In genomic region chrX:55908685-55909212, GRCh38 we compare ENCODE assay signal across 8 cellular contexts.
DNase-seq lines count a peak whose midpoint lies in the region; ATAC-seq, FAIRE-seq and TF ChIP-seq lines count a peak whose summit lies in the region.

No MANE protein-coding gene starts in this region.

- intact Hi-C loops in mammary epithelial cell (cut with micrococcal nuclease) (loop anchor here (10.0 kb wide), 1 partner anchor 326 kb away; the partner anchor contains the start of gene KLF8), kidney (cut with DNase I) (no loop called here)

- H3K4me2 ChIP-seq in OCI-LY1 (ENCODE audit: low read length): peak overlapping the region; percentile 96
- H3K4me2 ChIP-seq in mammary epithelial cell (ENCODE audit: insufficient read depth, low read depth, low read length): peak overlapping the region; percentile 52

- H3K27me3 ChIP-seq in OCI-LY1 (ENCODE audit: insufficient read depth, low read length) (no peaks in the 10 kb centered on the region), mammary epithelial cell (ENCODE audit: insufficient read depth, low read length) (no peaks in the 10 kb centered on the region)

- H3K9me2 ChIP-seq in OCI-LY1 (ENCODE audit: low read depth, low read length): no peaks in the 10 kb centered on the region

- H3K27ac ChIP-seq in OCI-LY1 (ENCODE audit: low read depth, low read length, poor library complexity, severe bottlenecking) (peak overlapping the region; percentile 24), mammary epithelial cell (ENCODE audit: insufficient read depth, low read depth, low read length) (no peak overlapping the region), kidney (ENCODE audit: low read depth in 2 of 2, low read length in 2 of 2) (peak overlapping the region; percentile 57 to 69)

- FAIRE-seq in kidney (lab: Jason Lieb, UNC): no peak

- BruUV-seq in mammary epithelial cell (replicated peaks; lab: Mats Ljungman, UMichigan): no TSS peak

- DNase-seq in NCI-H82 (lab: John Stamatoyannopoulos, UW) (peak; percentile 12), NCI-H82 treated with DMSO at 0.1 percent for 48 hours (lab: John Stamatoyannopoulos, UW; ENCODE audit: unreplicated experiment) (no peak), mammary epithelial cell (peak; percentile 20), kidney (peak; percentile 27)
- DNase-seq in stimulated activated CD4-positive, alpha-beta T cell treated with anti-CD3 and anti-CD28 coated beads, Interleukin-4, amount 100 ng/mL, for 1 hour: peak; percentile 1

- no peaks in the 10 kb centered on the region for H4K20me1 ChIP-seq in OCI-LY1 (ENCODE audit: insufficient read depth, low read length)
- H4K20me1 ChIP-seq in mammary epithelial cell (ENCODE audit: insufficient read depth, low read length): no peaks in the 10 kb centered on the region

- CTCF ChIA-PET in mammary epithelial cell (lab: Charles Lee; ENCODE audit: low non-redundant PET): no interaction called here

- WGBS in mammary epithelial cell (ENCODE audit: low coverage, missing lambda C conversion rate): 14% methylated on average over 14 of the region's 18 CpGs

- in situ Hi-C loops in mammary epithelial cell (cut with MboI; ENCODE audit: low sequenced_read_pairs in 2 of 2): no loop called here

- TF ChIP-seq CTCF in OCI-LY1 (IDR thresholded peaks at IDR 0.05; ENCODE audit: low read length): no peak
- no peak for TF ChIP-seq CTCF in mammary epithelial cell (conservative IDR thresholded peaks at IDR 0.05 in 1 of 2, IDR thresholded peaks at IDR 0.05 in 1 of 2; ENCODE audit: extremely low read depth in 1 of 2, insufficient read depth in 1 of 2, low read depth in 1 of 2, low read length in 2 of 2)
- TF ChIP-seq CTCF in kidney (IDR thresholded peaks at IDR 0.05; ENCODE audit: borderline replicate concordance, extremely low read depth, insufficient read depth): no peak

- peaks cover 5% of the 10 kb centered on the region for H3K4me1 ChIP-seq in OCI-LY1 (ENCODE audit: insufficient read depth, low read length, severe bottlenecking)
- no peaks in the 10 kb centered on the region for H3K4me1 ChIP-seq in mammary epithelial cell (ENCODE audit: insufficient read depth, low read length)
- H3K4me1 ChIP-seq in kidney (ENCODE audit: control insufficient read depth in 1 of 2, insufficient read depth in 1 of 2, low read depth in 1 of 2, low read length in 2 of 2): peaks cover 0 to 2% of the 10 kb centered on the region in 2 donors

- ATAC-seq in HG02623 (IDR thresholded peaks at IDR 0.05; ENCODE audit: unreplicated experiment) (peak; percentile 45), GM18858 (IDR thresholded peaks at IDR 0.05; ENCODE audit: unreplicated experiment) (no peak)

- dilution Hi-C loops in mammary epithelial cell (cut with HindIII; ENCODE audit: low sequenced_read_pairs): no loop called here

- H3K4me3 ChIP-seq in OCI-LY1 (ENCODE audit: low read depth, low read length, poor library complexity, severe bottlenecking) (peak overlapping the region; percentile 90), mammary epithelial cell (replicated peaks in 1 of 3; ENCODE audit: insufficient read depth in 1 of 3, low read depth in 2 of 3, low read length in 3 of 3) (peak overlapping the region; percentile 57 to 60 (median 59)), kidney (ENCODE audit: low read length in 2 of 2) (peak overlapping the region; percentile 87 to 93)

- H3K79me2 ChIP-seq in OCI-LY1 (ENCODE audit: insufficient read depth, low read length) (no peaks in the 10 kb centered on the region), mammary epithelial cell (ENCODE audit: insufficient read depth, low read length) (no peaks in the 10 kb centered on the region)

- H3K36me3 ChIP-seq in OCI-LY1 (ENCODE audit: insufficient read depth, low read length) (no peaks in the 10 kb centered on the region), mammary epithelial cell (ENCODE audit: insufficient read depth, low read length) (no peaks in the 10 kb centered on the region), kidney (ENCODE audit: control insufficient read depth in 1 of 2, insufficient read depth in 2 of 2, low read length in 2 of 2) (no peaks in the 10 kb centered on the region)

- H3K9ac ChIP-seq in OCI-LY1 (ENCODE audit: low read length) (peak overlapping the region; percentile 86), mammary epithelial cell (ENCODE audit: insufficient read depth, low read length) (peak overlapping the region; percentile 52), kidney (ENCODE audit: low read length in 2 of 2) (peak overlapping the region; percentile 65 to 69)

- H3K9me3 ChIP-seq in OCI-LY1 (ENCODE audit: low read length) (no peaks in the 10 kb centered on the region), mammary epithelial cell (replicated peaks; ENCODE audit: insufficient read depth, low read length) (no peaks in the 10 kb centered on the region), kidney (ENCODE audit: control insufficient read depth in 1 of 2, low read length in 2 of 2) (no peaks in the 10 kb centered on the region)

- H2AFZ ChIP-seq in OCI-LY1 (ENCODE audit: low read length): peak overlapping the region; percentile 100
- peak overlapping the region; percentile 95 for H2AFZ ChIP-seq in mammary epithelial cell (ENCODE audit: low read depth, low read length)

- H3F3A ChIP-seq in OCI-LY1 (ENCODE audit: insufficient read depth, low read length): no peaks in the 10 kb centered on the region
